In the genomic region with DNA sequence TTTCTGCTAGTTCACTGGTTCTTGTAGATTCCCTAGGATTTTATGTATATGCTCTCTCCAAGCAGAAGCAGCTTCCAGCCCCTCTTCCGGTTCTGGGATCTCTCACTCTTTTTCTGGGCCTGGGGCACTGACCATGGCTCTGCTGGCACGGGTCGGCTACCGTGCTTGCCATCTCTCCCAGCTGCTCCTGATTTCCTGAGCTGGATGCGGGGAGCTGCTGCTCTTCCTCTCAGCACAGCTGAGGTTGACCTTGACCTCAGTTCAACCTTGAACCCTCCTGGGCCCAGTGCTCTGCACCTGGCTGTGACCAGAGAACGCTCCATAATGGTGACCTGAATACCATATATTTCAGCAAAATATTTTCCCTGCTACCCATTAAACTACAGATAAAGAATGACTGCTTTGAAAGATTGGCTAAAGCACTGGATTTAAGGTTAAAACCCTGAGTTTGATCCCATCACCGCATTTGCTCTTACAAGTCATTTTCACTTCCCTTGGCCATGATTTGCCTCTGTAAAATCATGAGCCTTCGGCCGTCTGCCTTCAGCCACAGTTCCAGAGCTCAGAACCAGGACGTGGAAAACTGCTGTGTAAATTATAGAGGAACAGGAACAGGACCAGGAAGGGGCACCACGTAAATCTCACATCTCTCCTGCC, we compare ENCODE assay signal across 11 cellular contexts.
A peak's percentile ranks its signal among the peaks of the same experiment; 100 is the strongest.
DNase-seq lines count a peak whose midpoint lies in the region; ATAC-seq, FAIRE-seq and TF ChIP-seq lines count a peak whose summit lies in the region.
"Had no signal": no experiment of that assay in that cellular context is flagged by ENCODE, and none has a peak within 500 bp of the region (broad histone marks: within the 10 kb centered on the region; RNA-seq: fewer than 3 reads in every experiment).

No MANE protein-coding gene starts in this region.

- H3K9me2 ChIP-seq in OCI-LY1 (ENCODE audit: low read depth, low read length): no peaks in the 10 kb centered on the region

- no peaks in the 10 kb centered on the region for H3F3A ChIP-seq in OCI-LY1 (ENCODE audit: insufficient read depth, low read length)

- TF ChIP-seq RAD21 in GM12878 (IDR thresholded peaks at IDR 0.05; ENCODE audit: insufficient read depth, low read depth, low read length): no peak

- no peak overlapping the region for H2AFZ ChIP-seq in OCI-LY1 (ENCODE audit: low read length)
- no peak overlapping the region for H2AFZ ChIP-seq in GM12878 (ENCODE audit: control insufficient read depth, low read depth, low read length)

- no peaks in the 10 kb centered on the region for H3K27me3 Mint-ChIP-seq in activated naive CD4-positive, alpha-beta T cell treated with anti-CD3 and anti-CD28 coated beads for 36 hours (ENCODE audit: low read depth)
- H3K27me3 Mint-ChIP-seq in mesothelial cell of epicardium (ENCODE audit: low read depth): no peaks in the 10 kb centered on the region

- CTCF ChIA-PET in activated naive CD4-positive, alpha-beta T cell treated with anti-CD3 and anti-CD28 coated beads for 36 hours (lab: Charles Lee): interaction anchor here (1.1 kb wide), 1 partner anchor 38 kb away, joined by 3 read pairs; no protein-coding TSS in a partner anchor
- CTCF ChIA-PET in GM12878 (lab: Yijun Ruan, JAX): no interaction called here

- H3K36me3 ChIP-seq in OCI-LY1 (ENCODE audit: insufficient read depth, low read length) (peaks cover 97% of the 10 kb centered on the region), GM12878 (ENCODE audit: control insufficient read depth in 2 of 2, insufficient read depth in 2 of 2, low read length in 1 of 2) (peaks cover 0 to 4% of the 10 kb centered on the region in 2 experiments; a peak in 3 of 4 replicates), spleen (peaks cover 0 to 71% (median 3%) of the 10 kb centered on the region in 6 donors)
- H3K36me3 ChIP-seq: prostate gland had no signal

- H3K27me3 ChIP-seq in OCI-LY1 (ENCODE audit: insufficient read depth, low read length) (no peaks in the 10 kb centered on the region), GM12878 (replicated peaks in 1 of 2; ENCODE audit: control insufficient read depth in 2 of 2, insufficient read depth in 2 of 2, low read length in 1 of 2) (no peaks in the 10 kb centered on the region), spleen (replicated peaks in 1 of 7) (no peaks in the 10 kb centered on the region)

- H3K27ac Mint-ChIP-seq in activated naive CD4-positive, alpha-beta T cell treated with anti-CD3 and anti-CD28 coated beads for 36 hours: peak overlapping the region; percentile 88
- no peak overlapping the region for H3K27ac Mint-ChIP-seq in mesothelial cell of epicardium

- no peaks in the 10 kb centered on the region for H3K9me3 ChIP-seq in OCI-LY1 (ENCODE audit: low read length)
- H3K9me3 ChIP-seq in GM12878 (replicated peaks; ENCODE audit: control insufficient read depth, insufficient read depth, low read length): no peaks in the 10 kb centered on the region
- H3K9me3 ChIP-seq in spleen: peaks cover 0 to 10% (median 0%) of the 10 kb centered on the region in 8 donors
- H3K9me3 ChIP-seq: prostate gland had no signal

- peaks cover 43% of the 10 kb centered on the region for H3K36me3 Mint-ChIP-seq in activated naive CD4-positive, alpha-beta T cell treated with anti-CD3 and anti-CD28 coated beads for 36 hours (ENCODE audit: low read depth)
- peaks cover 34% of the 10 kb centered on the region for H3K36me3 Mint-ChIP-seq in mesothelial cell of epicardium

- no peak overlapping the region for H3K9ac ChIP-seq in OCI-LY1 (ENCODE audit: low read length)
- no peak overlapping the region for H3K9ac ChIP-seq in GM12878 (ENCODE audit: control insufficient read depth, insufficient read depth, low read length)

- TF ChIP-seq CTCF in OCI-LY1 (IDR thresholded peaks at IDR 0.05; ENCODE audit: low read length) (no peak), GM12878 (IDR thresholded peaks at IDR 0.05 in 2 of 3, conservative IDR thresholded peaks at IDR 0.05 in 1 of 3; ENCODE audit: control insufficient read depth in 2 of 3, extremely low read depth in 1 of 3, insufficient read depth in 1 of 3, low read depth in 3 of 3, low read length in 3 of 3) (no peak), spleen (IDR thresholded peaks at IDR 0.05 in 8 of 11, conservative IDR thresholded peaks at IDR 0.05 in 3 of 11) (no peak), mesothelial cell of epicardium (IDR thresholded peaks at IDR 0.05; ENCODE audit: unreplicated experiment) (no peak)

- H3K4me2 ChIP-seq in OCI-LY1 (ENCODE audit: low read length): no peak overlapping the region
- no peak overlapping the region for H3K4me2 ChIP-seq in GM12878 (ENCODE audit: control insufficient read depth, insufficient read depth)

- no peak overlapping the region for H3K4me3 Mint-ChIP-seq in activated naive CD4-positive, alpha-beta T cell treated with anti-CD3 and anti-CD28 coated beads for 36 hours
- no peak overlapping the region for H3K4me3 Mint-ChIP-seq in mesothelial cell of epicardium

- DNase-seq in activated naive CD4-positive, alpha-beta T cell treated with anti-CD3 and anti-CD28 coated beads for 36 hours: no peak
- no peak for DNase-seq in activated naive CD4-positive, alpha-beta T cell treated with anti-CD3 and anti-CD28 coated beads, Interleukin-2, amount 50 U/mL, for 16 hours
- DNase-seq in GM12878 (ENCODE audit: low read depth, low spot score) (no peak), spleen (peak; percentile 58), NCI-H2196 (lab: John Stamatoyannopoulos, UW; ENCODE audit: unreplicated experiment) (no peak), mesothelial cell of epicardium (ENCODE audit: low spot score in 2 of 2, unreplicated experiment in 2 of 2) (no peak)
- DNase-seq: activated CD4-positive, CD25-positive, alpha-beta regulatory T cell treated with anti-CD3 and anti-CD28 coated beads, Interleukin-2, amount 50 U/mL, for 72 hours had no signal

- H3K79me2 ChIP-seq in OCI-LY1 (ENCODE audit: insufficient read depth, low read length) (no peaks in the 10 kb centered on the region), GM12878 (ENCODE audit: control insufficient read depth, insufficient read depth, low read length) (no peaks in the 10 kb centered on the region)

- 94% methylated on average over 10 of the region's 11 CpGs for WGBS in GM12878 (ENCODE audit: insufficient coverage, insufficient replicate concordance, low lambda C conversion rate, missing lambda C conversion rate)
- 57 to 68% (median 66%) methylated on average over 11 of the region's 11 CpGs for WGBS in spleen, 5 donors

- H3K27ac ChIP-seq in OCI-LY1 (ENCODE audit: low read depth, low read length, poor library complexity, severe bottlenecking): peak overlapping the region; percentile 20
- no peak overlapping the region for H3K27ac ChIP-seq in GM12878 (ENCODE audit: control insufficient read depth, insufficient read depth)
- peak overlapping the region in 3 of 8 donors; percentile 41 to 51 (median 42) for H3K27ac ChIP-seq in spleen

- RAD21 ChIA-PET in GM12878 (lab: Charles Lee; ENCODE audit: unreplicated experiment): no interaction called here

- no peak for FAIRE-seq in GM12878 (lab: Jason Lieb, UNC)

- H4K20me1 ChIP-seq in OCI-LY1 (ENCODE audit: insufficient read depth, low read length) (no peaks in the 10 kb centered on the region), GM12878 (ENCODE audit: control insufficient read depth, insufficient read depth) (no peaks in the 10 kb centered on the region)

- POLR2A ChIA-PET in GM12878 (lab: Charles Lee): no interaction called here

- SMC1A ChIA-PET in GM12878 (lab: Charles Lee; ENCODE audit: uncharacterized antibody, unreplicated experiment): no interaction called here

- in situ Hi-C loops in GM12878 (cut with MboI): loop anchor here (5.0 kb wide), 1 partner anchor 111 kb away; no protein-coding TSS in a partner anchor

- H3K4me3 ChIP-seq in OCI-LY1 (ENCODE audit: low read depth, low read length, poor library complexity, severe bottlenecking): no peak overlapping the region
- no peak overlapping the region for H3K4me3 ChIP-seq in GM12878
- no peak overlapping the region for H3K4me3 ChIP-seq in spleen
- H3K4me3 ChIP-seq: prostate gland had no signal

- ATAC-seq in GM12878 (no peak), GM18873 (IDR thresholded peaks at IDR 0.05; ENCODE audit: low FRiP score, unreplicated experiment) (no peak)
- ATAC-seq: HCT116 had no signal

- TF ChIP-seq EP300 in GM12878 (IDR thresholded peaks at IDR 0.05; ENCODE audit: borderline replicate concordance in 1 of 2, control insufficient read depth in 1 of 2, low read depth in 2 of 2, low read length in 2 of 2): no peak

- H3K4me1 ChIP-seq in OCI-LY1 (ENCODE audit: insufficient read depth, low read length, severe bottlenecking) (no peaks in the 10 kb centered on the region), GM12878 (ENCODE audit: control insufficient read depth, insufficient read depth, low read length) (peaks cover 18% of the 10 kb centered on the region), spleen (peaks cover 0 to 55% (median 8%) of the 10 kb centered on the region in 6 donors)

- intact Hi-C loops in activated naive CD4-positive, alpha-beta T cell treated with anti-CD3 and anti-CD28 coated beads for 36 hours (cut with micrococcal nuclease): loop anchor here (1.0 kb wide), 1 partner anchor 28 kb away; no protein-coding TSS in a partner anchor
- intact Hi-C loops in GM12878 (cut with micrococcal nuclease; ENCODE audit: unreplicated experiment): no loop called here
- intact Hi-C loops in spleen (cut with DNase I; ENCODE audit: low total_unique reads): loop anchor here (10.0 kb wide), 1 partner anchor 114 kb away; no protein-coding TSS in a partner anchor

- peaks cover 89% of the 10 kb centered on the region for H3K4me1 Mint-ChIP-seq in activated naive CD4-positive, alpha-beta T cell treated with anti-CD3 and anti-CD28 coated beads for 36 hours (ENCODE audit: low read depth)
- H3K4me1 Mint-ChIP-seq in mesothelial cell of epicardium: peaks cover 11% of the 10 kb centered on the region

- no TSS peak for BruUV-seq in GM12878 (replicated peaks; lab: Mats Ljungman, UMichigan)

- TF ChIP-seq POLR2A in GM12878 (IDR thresholded peaks at IDR 0.05; ENCODE audit: low read depth, low read length) (no peak), spleen (IDR thresholded peaks at IDR 0.05) (no peak)

- peaks cover 18% of the 10 kb centered on the region for H3K9me3 Mint-ChIP-seq in activated naive CD4-positive, alpha-beta T cell treated with anti-CD3 and anti-CD28 coated beads for 36 hours
- peaks cover 5% of the 10 kb centered on the region for H3K9me3 Mint-ChIP-seq in mesothelial cell of epicardium

TF ChIP-seq in GM12878, 131 proteins besides CTCF, POLR2A, EP300 and RAD21 (continues in another document):
- TF ChIP-seq CREM (IDR thresholded peaks at IDR 0.05; ENCODE audit: low read depth): no peak
